Comparison of ENCODE assay signal across 8 cellular contexts in genomic region chr6:112466378-112467151, GRCh38.
A peak's percentile ranks its signal among the peaks of the same experiment; 100 is the strongest.
DNase-seq lines count a peak whose midpoint lies in the region; ATAC-seq and TF ChIP-seq lines count a peak whose summit lies in the region.

No MANE protein-coding gene starts in this region.

- H3K4me3 Mint-ChIP-seq in HFFc6, result peak overlapping the region; percentile 3; the same call in 1 of the 2 replicates
- H3K4me3 Mint-ChIP-seq in natural killer cell treated with Interleukin-12 subunit alpha and Interleukin-12 subunit beta and Interleukin-15 and Interleukin-18, amount 100 ng/mL, for 72 hours, result no peak overlapping the region

- H3K4me3 ChIP-seq in fibroblast of lung (replicated peaks in 1 of 4; ENCODE audit: control extremely low read depth in 1 of 4, insufficient read depth in 1 of 4, low read depth in 3 of 4, low read length in 4 of 4), result no peak overlapping the region

- DNase-seq in HFFc6 (peak; percentile 67), LHCN-M2 (ENCODE audit: low read depth) (peak; percentile 80), fibroblast of lung (ENCODE audit: low read depth in 2 of 2) (peak; percentile 26 to 83), GM10266 (ENCODE audit: extremely low spot score) (no peak), caudate nucleus (lab: John Stamatoyannopoulos, UW) (no peak)
- DNase-seq in natural killer cell treated with Interleukin-12 subunit alpha and Interleukin-12 subunit beta and Interleukin-15 and Interleukin-18, amount 100 ng/mL, for 72 hours (ENCODE audit: low spot score), result no peak
- no peak for DNase-seq in NK-92 treated with Interleukin-12 subunit alpha and Interleukin-12 subunit beta, amount 100 ng/mL, for 24 hours (lab: John Stamatoyannopoulos, UW)

- H3K79me2 ChIP-seq in fibroblast of lung (ENCODE audit: control insufficient read depth, insufficient read depth, low read length), result no peaks in the 10 kb centered on the region

- H3K4me1 Mint-ChIP-seq in HFFc6 (ENCODE audit: low read depth), result peaks cover 52% of the 10 kb centered on the region
- H3K4me1 Mint-ChIP-seq in natural killer cell treated with Interleukin-12 subunit alpha and Interleukin-12 subunit beta and Interleukin-15 and Interleukin-18, amount 100 ng/mL, for 72 hours (ENCODE audit: low read depth in 2 of 2), result no peaks in the 10 kb centered on the region

- no peak overlapping the region for H3K9ac ChIP-seq in fibroblast of lung (ENCODE audit: insufficient read depth, low read length)

- H4K20me1 ChIP-seq in fibroblast of lung (ENCODE audit: control insufficient read depth, extremely low read depth, insufficient read depth, low read length), result no peaks in the 10 kb centered on the region

- no peaks in the 10 kb centered on the region for H3K36me3 ChIP-seq in fibroblast of lung (ENCODE audit: control insufficient read depth, insufficient read depth, low read length)

- H2AFZ ChIP-seq in fibroblast of lung (ENCODE audit: low read length), result no peak overlapping the region

- no peaks in the 10 kb centered on the region for H3K27me3 ChIP-seq in fibroblast of lung (ENCODE audit: control insufficient read depth, insufficient read depth, low read length)

- H3K9me3 ChIP-seq in fibroblast of lung (ENCODE audit: control insufficient read depth, insufficient read depth, low read depth, low read length), result no peaks in the 10 kb centered on the region

- ATAC-seq in GM18499 (IDR thresholded peaks at IDR 0.05; ENCODE audit: insufficient read depth, unreplicated experiment), result peak; percentile 95
- ATAC-seq in natural killer cell treated with Interleukin-12 subunit alpha and Interleukin-12 subunit beta and Interleukin-15 and Interleukin-18, amount 100 ng/mL, for 72 hours, result no peak

- TF ChIP-seq CTCF in HFFc6 (IDR thresholded peaks at IDR 0.05) (no peak), fibroblast of lung (conservative IDR thresholded peaks at IDR 0.05 in 1 of 2, IDR thresholded peaks at IDR 0.05 in 1 of 2; ENCODE audit: low read depth in 1 of 2, low read length in 2 of 2) (no peak), GM10266 (IDR thresholded peaks at IDR 0.05; ENCODE audit: control insufficient read depth, insufficient read depth, low read depth, missing control alignments) (no peak)

- H3K27ac ChIP-seq in fibroblast of lung (ENCODE audit: insufficient read depth, low read length), result no peak overlapping the region
- no peak overlapping the region for H3K27ac ChIP-seq in caudate nucleus (ENCODE audit: low read depth, low read length)

- no peaks in the 10 kb centered on the region for H3K9me3 Mint-ChIP-seq in HFFc6
- no peaks in the 10 kb centered on the region for H3K9me3 Mint-ChIP-seq in natural killer cell treated with Interleukin-12 subunit alpha and Interleukin-12 subunit beta and Interleukin-15 and Interleukin-18, amount 100 ng/mL, for 72 hours

- H3K4me2 ChIP-seq in fibroblast of lung (ENCODE audit: extremely low read depth, insufficient read depth, low read length), result no peak overlapping the region

- no peaks in the 10 kb centered on the region for H3K4me1 ChIP-seq in fibroblast of lung (ENCODE audit: control insufficient read depth, extremely low read depth, insufficient read depth, low read length)

- no peaks in the 10 kb centered on the region for H3K27me3 Mint-ChIP-seq in HFFc6 (ENCODE audit: insufficient read depth)
- no peaks in the 10 kb centered on the region for H3K27me3 Mint-ChIP-seq in natural killer cell treated with Interleukin-12 subunit alpha and Interleukin-12 subunit beta and Interleukin-15 and Interleukin-18, amount 100 ng/mL, for 72 hours

- H3K27ac Mint-ChIP-seq in HFFc6, result peak overlapping the region; percentile 71; the same call in 1 of the 2 replicates
- no peak overlapping the region for H3K27ac Mint-ChIP-seq in natural killer cell treated with Interleukin-12 subunit alpha and Interleukin-12 subunit beta and Interleukin-15 and Interleukin-18, amount 100 ng/mL, for 72 hours

- H3K36me3 Mint-ChIP-seq in HFFc6 (ENCODE audit: low read depth), result no peaks in the 10 kb centered on the region
- H3K36me3 Mint-ChIP-seq in natural killer cell treated with Interleukin-12 subunit alpha and Interleukin-12 subunit beta and Interleukin-15 and Interleukin-18, amount 100 ng/mL, for 72 hours, result no peaks in the 10 kb centered on the region

Comparison
In these comparisons a context has a peak if more than half of its experiments do, and no peak if none do; other contexts are left out.
1. DNase-seq: peak in HFFc6 (single experiment), LHCN-M2 (single experiment) and fibroblast of lung (2 of 2); none in natural killer cell treated with Interleukin-12 subunit alpha and Interleukin-12 subunit beta and Interleukin-15 and Interleukin-18, amount 100 ng/mL, for 72 hours (single experiment), NK-92 treated with Interleukin-12 subunit alpha and Interleukin-12 subunit beta, amount 100 ng/mL, for 24 hours (single experiment), GM10266 (single experiment) and caudate nucleus (0 of 61).